Comparison of ENCODE assay signal across 1 cellular context in the genomic region with DNA sequence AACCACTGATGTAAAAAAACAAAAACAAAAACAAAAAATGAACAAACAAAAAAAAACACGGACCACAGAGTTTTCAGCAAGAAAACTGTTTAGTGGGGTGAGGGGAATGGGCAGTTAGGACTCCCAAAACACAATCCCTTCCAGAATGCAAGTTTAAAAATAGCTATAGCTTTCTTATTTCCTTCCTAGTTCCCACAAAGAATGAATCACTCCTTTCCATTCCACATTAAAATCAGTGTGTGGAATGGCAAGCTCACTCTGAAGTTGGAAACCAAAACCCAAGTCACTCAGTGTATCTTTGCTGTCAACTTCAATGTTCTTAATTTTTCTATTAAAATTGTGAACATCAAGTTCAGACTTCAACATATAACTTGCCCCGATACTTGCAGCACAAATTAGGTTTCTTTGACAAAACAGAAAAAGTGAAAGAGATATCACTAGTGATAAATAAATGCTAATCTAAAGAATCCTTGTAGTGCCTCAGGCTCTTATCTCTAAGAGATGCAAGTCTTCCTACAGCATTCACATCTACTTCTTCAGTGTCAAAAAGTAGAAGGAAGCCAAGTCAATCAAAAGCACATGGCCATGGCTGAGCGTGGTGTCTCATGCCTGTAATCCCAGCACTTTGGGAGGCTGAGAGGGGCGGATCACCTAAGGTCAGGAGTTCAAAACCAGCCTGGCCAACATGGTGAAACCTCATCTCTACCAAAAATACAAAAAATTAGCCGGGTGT.
A peak's percentile ranks its signal among the peaks of the same experiment; 100 is the strongest.
TF ChIP-seq lines count a peak whose summit lies in the region.

No MANE protein-coding gene starts in this region.

TF ChIP-seq in SK-N-SH, 30 proteins besides CTCF, POLR2A, EP300 and RAD21 (continued from another document):
- TF ChIP-seq RXRA (IDR thresholded peaks at IDR 0.05; ENCODE audit: borderline replicate concordance, low read depth) (no peak), JUND (IDR thresholded peaks at IDR 0.05) (peak; percentile 55), USF1 (IDR thresholded peaks at IDR 0.05; ENCODE audit: borderline replicate concordance, low read depth) (no peak), TCF12 (IDR thresholded peaks at IDR 0.05) (peak; percentile 14; the same call in 1 of the 2 replicates), YY1 (IDR thresholded peaks at IDR 0.05; ENCODE audit: low read depth) (no peak), SMC3 (IDR thresholded peaks at IDR 0.05; ENCODE audit: low read depth, low read length) (no peak), ELF1 (IDR thresholded peaks at IDR 0.05) (no peak), REST (IDR thresholded peaks at IDR 0.05; ENCODE audit: low read depth, low read length) (no peak), SIN3A (IDR thresholded peaks at IDR 0.05; ENCODE audit: borderline replicate concordance, low read depth, low read length) (no peak), MEF2A (IDR thresholded peaks at IDR 0.05; ENCODE audit: borderline replicate concordance, low read depth) (peak; percentile 88), NFIC (IDR thresholded peaks at IDR 0.05; ENCODE audit: borderline replicate concordance) (peak; percentile 8; the same call in 1 of the 2 replicates), EZH2phosphoT487 (IDR thresholded peaks at IDR 0.05; ENCODE audit: borderline replicate concordance, low read depth) (no peak), FOXM1 (IDR thresholded peaks at IDR 0.05; ENCODE audit: low read depth) (no peak), TEAD4 (IDR thresholded peaks at IDR 0.05; ENCODE audit: borderline replicate concordance, insufficient read depth) (no peak), GATA2 (CRISPR knock-in tag; IDR thresholded peaks at IDR 0.05) (no peak), MXI1 (IDR thresholded peaks at IDR 0.05; ENCODE audit: low read depth, low read length) (no peak), ZBTB33 (IDR thresholded peaks at IDR 0.05; ENCODE audit: borderline replicate concordance, low read depth) (no peak), RCOR1 (IDR thresholded peaks at IDR 0.05; ENCODE audit: low read length) (no peak), TAF1 (IDR thresholded peaks at IDR 0.05; ENCODE audit: borderline replicate concordance, low read depth, low read length) (no peak)
- TF ChIP-seq, protein P1, sequence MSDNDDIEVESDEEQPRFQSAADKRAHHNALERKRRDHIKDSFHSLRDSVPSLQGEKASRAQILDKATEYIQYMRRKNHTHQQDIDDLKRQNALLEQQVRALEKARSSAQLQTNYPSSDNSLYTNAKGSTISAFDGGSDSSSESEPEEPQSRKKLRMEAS (IDR thresholded peaks at IDR 0.05; ENCODE audit: low read depth): 0 out of 2 replicates have a peak, but pooled peaks have one; percentile 9
